Comparison of ENCODE assay signal across 10 cellular contexts in genomic region chr2:8067784-8068336, GRCh38.
"Had no signal": no experiment of that assay in that cellular context is flagged by ENCODE, and none has a peak within 500 bp of the region (broad histone marks: within the 10 kb centered on the region; RNA-seq: fewer than 3 reads in every experiment).

No MANE protein-coding gene starts in this region.

- FAIRE-seq: H54 had no signal

- H2AFZ ChIP-seq: GM23248 had no signal

- H3K4me3 ChIP-seq: GM23248 had no signal

- H3K4me3 Mint-ChIP-seq: HFFc6 had no signal

- DNase-seq: GM23248, GOT3, HCEC 1CT, HFFc6, IMR-90, Karpas-422, KBM-7 had no signal

- H3K27ac Mint-ChIP-seq: HFFc6 had no signal

- H3K9ac ChIP-seq: GM23248, KMS-11 had no signal

- H3K4me2 ChIP-seq: KMS-11 had no signal

- H3K9me3 Mint-ChIP-seq: HFFc6 had no signal

- H3K27ac ChIP-seq: GM23248, HL-60, KMS-11 had no signal
